In genomic region chr15:66390670-66391069, GRCh38 we compare ENCODE assay signal across 1 cellular context.
A peak's percentile ranks its signal among the peaks of the same experiment; 100 is the strongest.
TF ChIP-seq lines count a peak whose summit lies in the region.

No MANE protein-coding gene starts in this region.

TF ChIP-seq in GM12878, 131 proteins besides CTCF, POLR2A, EP300 and RAD21 (continued from another document):
- no peak for TF ChIP-seq PBX3 (IDR thresholded peaks at IDR 0.05; ENCODE audit: insufficient replicate concordance, low read depth, low read length)
- TF ChIP-seq ZBED1 (IDR thresholded peaks at IDR 0.05; ENCODE audit: borderline replicate concordance) = peak; percentile 81; the same call in 1 of the 2 replicates
- TF ChIP-seq POLR2AphosphoS5 (IDR thresholded peaks at IDR 0.05; ENCODE audit: low read length) = no peak
- TF ChIP-seq CBX5 (IDR thresholded peaks at IDR 0.05; ENCODE audit: low read depth) = 0 out of 2 replicates have a peak, but pooled peaks have one; percentile 45
- no peak for TF ChIP-seq NFYA (IDR thresholded peaks at IDR 0.05; ENCODE audit: borderline replicate concordance, low read depth, low read length)
- no peak for TF ChIP-seq HSF1 (IDR thresholded peaks at IDR 0.05; ENCODE audit: low read depth, low read length)
- TF ChIP-seq ZBTB11 (CRISPR knock-in tag; IDR thresholded peaks at IDR 0.05) = no peak
- peak; percentile 100 for TF ChIP-seq EED (IDR thresholded peaks at IDR 0.05; ENCODE audit: low read depth)
- no peak for TF ChIP-seq HCFC1 (IDR thresholded peaks at IDR 0.05; ENCODE audit: low read length)
- TF ChIP-seq RCOR1 (conservative IDR thresholded peaks at IDR 0.05; ENCODE audit: low read depth, low read length) = 0 out of 2 replicates have a peak, but pooled peaks have one; percentile 55
- peak; percentile 60; the same call in 1 of the 2 replicates for TF ChIP-seq HDGF (IDR thresholded peaks at IDR 0.05)
